In genomic region chr14:71739273-71739990, GRCh38 we compare ENCODE assay signal across 12 cellular contexts.
A peak's percentile ranks its signal among the peaks of the same experiment; 100 is the strongest.
DNase-seq lines count a peak whose midpoint lies in the region; TF ChIP-seq lines count a peak whose summit lies in the region.
"Had no signal": no experiment of that assay in that cellular context is flagged by ENCODE, and none has a peak within 500 bp of the region (broad histone marks: within the 10 kb centered on the region; RNA-seq: fewer than 3 reads in every experiment).

No MANE protein-coding gene starts in this region.

- TSS peak; percentile 64 for BruUV-seq in A673 (replicated peaks; lab: Mats Ljungman, UMichigan)

- in situ Hi-C loops in G401 (cut with HindIII; ENCODE audit: low sequenced_read_pairs): no loop called here

- no peaks in the 10 kb centered on the region for H3K9me3 ChIP-seq in A673 (ENCODE audit: low read depth, low read length, poor library complexity, severe bottlenecking)
- H3K9me3 ChIP-seq: BLaER1 treated with 17β-estradiol and CSF1 and Interleukin-3, amounts not matched to agents 10 nM and 100 nM; HAP-1; neutrophil had no signal

- intact Hi-C loops in A673 (cut with micrococcal nuclease; ENCODE audit: unreplicated experiment): no loop called here

- CTCF ChIA-PET in A673 (lab: Charles Lee): interaction anchor here (0.5 to 1.0 kb wide), 2 partner anchors 13 to 162 kb away, joined by 3 read pairs; no protein-coding TSS in a partner anchor

- H3K4me3 ChIP-seq in A673 (ENCODE audit: low read depth, low read length, poor library complexity, severe bottlenecking): no peak overlapping the region
- H3K4me3 ChIP-seq: BLaER1 treated with 17β-estradiol and CSF1 and Interleukin-3, amounts not matched to agents 10 nM and 100 nM; HAP-1 had no signal

- DNase-seq in A673 (ENCODE audit: low spot score) (peak; percentile 87), HK-2 (ENCODE audit: unreplicated experiment) (peak; percentile 54), amniotic epithelial cell (ENCODE audit: low read depth) (peak; percentile 37), islet precursor cell (peak; percentile 90), middle frontal gyrus (ENCODE audit: extremely low spot score, low spot score) (no peak), G401 (ENCODE audit: low spot score) (no peak), NCI-H1417 treated with DMSO at 0.1 percent for 48 hours (lab: John Stamatoyannopoulos, UW) (no peak)
- DNase-seq in stimulated activated CD4-positive, alpha-beta T cell treated with anti-CD3 and anti-CD28 coated beads, Interleukin-4, amount 100 ng/mL, for 24 hours: no peak
- DNase-seq: NCI-H774 had no signal

- H3K27me3 ChIP-seq in A673 (replicated peaks; ENCODE audit: insufficient read depth, low read depth, low read length, poor library complexity): no peaks in the 10 kb centered on the region
- H3K27me3 ChIP-seq: BLaER1 treated with 17β-estradiol and CSF1 and Interleukin-3, amounts not matched to agents 10 nM and 100 nM; neutrophil had no signal

- peaks cover 18% of the 10 kb centered on the region for H3K4me1 ChIP-seq in A673 (ENCODE audit: insufficient read depth, low read length, poor library complexity, severe bottlenecking)
- H3K4me1 ChIP-seq: BLaER1 treated with 17β-estradiol and CSF1 and Interleukin-3, amounts not matched to agents 10 nM and 100 nM; HAP-1 had no signal

- POLR2A ChIA-PET in A673 (lab: Charles Lee; ENCODE audit: low non-redundant PET): interaction anchor here (1.0 kb wide), 1 partner anchor 12 kb away, joined by 3 read pairs; no protein-coding TSS in a partner anchor

- H3K36me3 ChIP-seq in A673 (ENCODE audit: insufficient read depth, low read length, poor library complexity, severe bottlenecking): peaks cover 17% of the 10 kb centered on the region

- H3K27ac ChIP-seq in A673 (ENCODE audit: low read depth, low read length, poor library complexity, severe bottlenecking): peak overlapping the region; percentile 68
- H3K27ac ChIP-seq: BLaER1 treated with 17β-estradiol and CSF1 and Interleukin-3, amounts not matched to agents 10 nM and 100 nM had no signal

- TF ChIP-seq CTCF in A673 (conservative IDR thresholded peaks at IDR 0.05; ENCODE audit: low read depth, low read length): no peak; the same call in 1 of the 2 replicates

Comparison
In these comparisons a context has a peak if more than half of its experiments do, and no peak if none do; other contexts are left out.
1. DNase-seq: peak in A673 (single experiment), HK-2 (single experiment), amniotic epithelial cell (single experiment) and islet precursor cell (single experiment); none in stimulated activated CD4-positive, alpha-beta T cell treated with anti-CD3 and anti-CD28 coated beads, Interleukin-4, amount 100 ng/mL, for 24 hours (single experiment), middle frontal gyrus (single experiment), G401 (single experiment) and NCI-H1417 treated with DMSO at 0.1 percent for 48 hours (single experiment).